10 cellular contexts compared by ENCODE assay signal in the genomic region with DNA sequence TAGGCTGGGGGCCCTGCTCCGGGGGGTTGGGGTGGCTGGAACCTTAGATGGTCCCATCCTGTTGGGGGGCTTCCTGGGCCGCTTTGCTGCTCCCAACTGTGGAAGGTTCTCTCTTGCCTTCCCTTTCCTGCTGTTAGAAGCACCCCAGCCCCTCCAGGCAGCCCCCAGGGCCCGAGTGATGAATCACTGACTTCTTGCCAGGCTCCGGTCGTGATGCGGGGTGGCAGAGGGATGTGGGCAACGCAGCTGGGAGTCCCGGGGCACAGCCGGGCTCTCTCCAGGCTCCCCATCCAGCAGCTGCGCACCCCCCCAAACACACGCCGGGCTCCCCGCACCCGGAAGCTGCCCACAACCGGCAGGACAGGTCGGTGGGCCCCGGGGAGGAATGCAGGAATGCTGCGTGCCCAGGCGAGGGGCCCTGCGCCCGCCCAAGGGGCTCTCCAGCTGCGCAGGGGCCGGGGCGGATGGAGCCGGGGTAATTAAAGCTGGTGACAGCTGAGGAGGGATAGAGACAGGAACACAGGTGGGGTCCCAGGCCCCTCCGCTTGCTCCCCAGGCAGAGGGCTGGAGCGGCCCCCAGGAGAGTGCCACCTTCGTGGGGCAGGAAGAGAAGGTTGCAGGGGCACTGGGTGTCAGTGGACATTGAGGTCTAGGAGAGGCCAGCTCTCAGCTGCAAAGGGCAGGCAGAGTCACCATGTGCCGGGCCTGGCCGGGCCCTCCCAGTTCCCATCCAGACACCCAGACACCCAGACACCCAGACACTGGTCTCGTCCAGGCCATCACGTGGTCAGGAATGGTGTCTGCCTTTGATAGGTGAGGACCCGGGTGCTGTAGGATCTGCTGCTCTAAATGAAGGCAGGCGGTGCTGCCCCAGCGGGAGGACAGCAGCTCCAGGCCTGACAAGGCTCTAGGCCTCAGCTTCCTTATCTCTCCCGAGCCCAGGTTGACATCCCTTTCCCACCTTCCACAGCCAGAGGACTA. TPM values are rescaled to one million over a fixed set of nuclear protein-coding genes. Genes with fewer than 3 reads are reported as not detected.
DNase-seq lines count a peak whose midpoint lies in the region; ATAC-seq and TF ChIP-seq lines count a peak whose summit lies in the region.
"Had no signal": no experiment of that assay in that cellular context is flagged by ENCODE, and none has a peak within 500 bp of the region (broad histone marks: within the 10 kb centered on the region; RNA-seq: fewer than 3 reads in every experiment).

No MANE protein-coding gene starts in this region.

- H3K14ac ChIP-seq in IMR-90 (replicated peaks; ENCODE audit: low read depth, low read length): no peak overlapping the region

- intact Hi-C loops in IMR-90 (cut with micrococcal nuclease) (no loop called here), colonic mucosa (cut with DNase I) (no loop called here), lower lobe of right lung (cut with DNase I) (no loop called here)

- H2BK15ac ChIP-seq in IMR-90 (ENCODE audit: low read depth, low read length): no peak overlapping the region

- no peak overlapping the region for H2BK120ac ChIP-seq in IMR-90 (ENCODE audit: low read depth, low read length)

- H3K4me1 ChIP-seq in IMR-90 (ENCODE audit: control insufficient read depth, insufficient read depth, low read length) (peaks cover 6% of the 10 kb centered on the region; the same call in 1 of the 2 replicates), colonic mucosa (peaks cover 8% of the 10 kb centered on the region), lower lobe of right lung (peaks cover 31% of the 10 kb centered on the region), smooth muscle cell (ENCODE audit: low read depth) (no peaks in the 10 kb centered on the region), Karpas-422 (ENCODE audit: low read length) (no peaks in the 10 kb centered on the region)

- peak overlapping the region; percentile 87 for H2AFZ ChIP-seq in IMR-90 (replicated peaks; ENCODE audit: low read length, poor library complexity)
- peak overlapping the region; percentile 58 for H2AFZ ChIP-seq in smooth muscle cell (ENCODE audit: low read depth)
- H2AFZ ChIP-seq in Karpas-422 (ENCODE audit: low read length): no peak overlapping the region

- H4K8ac ChIP-seq in IMR-90 (ENCODE audit: low read depth in 2 of 2, low read length in 2 of 2): no peak overlapping the region

- H3K27ac ChIP-seq in IMR-90 (ENCODE audit: insufficient read depth, low read length): no peak overlapping the region
- H3K27ac ChIP-seq in colonic mucosa: peak overlapping the region; percentile 62
- H3K27ac ChIP-seq in lower lobe of right lung: peak overlapping the region; percentile 83
- no peak overlapping the region for H3K27ac ChIP-seq in smooth muscle cell (ENCODE audit: low read depth)
- no peak overlapping the region for H3K27ac ChIP-seq in Karpas-422 (ENCODE audit: low read length)

- no peaks in the 10 kb centered on the region for H3F3A ChIP-seq in smooth muscle cell (ENCODE audit: low read depth)

- H2BK20ac ChIP-seq in IMR-90 (ENCODE audit: low read depth, low read length): no peak overlapping the region

- no peak for TF ChIP-seq RAD21 in IMR-90 (IDR thresholded peaks at IDR 0.05; ENCODE audit: low read length)

- H3K4me2 ChIP-seq in IMR-90 (ENCODE audit: low read depth, low read length) (no peak overlapping the region), smooth muscle cell (peak overlapping the region; percentile 69), Karpas-422 (ENCODE audit: low read depth, low read length, poor library complexity, severe bottlenecking) (no peak overlapping the region)

- 67% methylated on average over 19 of the region's 36 CpGs; no CpG with 5 or more reads in 1 of the 2 experiments for WGBS in IMR-90 (ENCODE audit: extremely low coverage in 2 of 2, insufficient read length in 1 of 2), 2 experiments
- WGBS in smooth muscle cell (ENCODE audit: low lambda C conversion rate): 66% methylated on average over 36 of the region's 36 CpGs

- H3K4ac ChIP-seq in IMR-90 (ENCODE audit: low read depth, low read length): no peak overlapping the region

- H3K9me3 ChIP-seq in IMR-90 (ENCODE audit: control insufficient read depth, insufficient read depth, low read length) (no peaks in the 10 kb centered on the region), colonic mucosa (no peaks in the 10 kb centered on the region), lower lobe of right lung (no peaks in the 10 kb centered on the region), smooth muscle cell (replicated peaks; ENCODE audit: low read depth) (no peaks in the 10 kb centered on the region), Karpas-422 (ENCODE audit: low read length) (no peaks in the 10 kb centered on the region)

- in situ Hi-C loops in IMR-90 (cut with MboI; ENCODE audit: low sequenced_read_pairs): no loop called here

- dilution Hi-C loops in IMR-90 (cut with HindIII; ENCODE audit: low sequenced_read_pairs, unreplicated experiment): no loop called here

- H2AK9ac ChIP-seq in IMR-90 (replicated peaks; ENCODE audit: low read depth, low read length, poor library complexity): peak overlapping the region; percentile 78

- POLR2A ChIA-PET in IMR-90 (lab: Charles Lee; ENCODE audit: unreplicated experiment): interaction anchor here (0.6 kb wide), 1 partner anchor 109 kb away, joined by 3 read pairs; no protein-coding TSS in a partner anchor

- H3K79me2 ChIP-seq in smooth muscle cell (ENCODE audit: low read depth): no peaks in the 10 kb centered on the region
- no peaks in the 10 kb centered on the region for H3K79me2 ChIP-seq in Karpas-422 (ENCODE audit: low read length)

- DNase-seq in IMR-90 (no peak), colonic mucosa (no peak), lower lobe of right lung (no peak), smooth muscle cell (lab: John Stamatoyannopoulos, UW; ENCODE audit: unreplicated experiment) (no peak), SIG-M5 treated with dmso at 0.1 percent for 504 hours (lab: John Stamatoyannopoulos, UW; ENCODE audit: unreplicated experiment) (no peak), Karpas-422 (no peak)
- DNase-seq: CD4-positive, alpha-beta memory T cell; NCI-H187 had no signal

- H2BK5ac ChIP-seq in IMR-90 (ENCODE audit: low read depth, low read length, poor library complexity, severe bottlenecking): no peak overlapping the region

- no TSS peak for BruUV-seq in IMR-90 (replicated peaks; lab: Mats Ljungman, UMichigan)

- H3K4me3 ChIP-seq in IMR-90 (ENCODE audit: insufficient read depth, low read depth, low read length) (no peak overlapping the region), colonic mucosa (no peak overlapping the region), lower lobe of right lung (peak overlapping the region; percentile 52), smooth muscle cell (peak overlapping the region; percentile 12), Karpas-422 (ENCODE audit: low read length) (no peak overlapping the region)

- H4K20me1 ChIP-seq in IMR-90 (ENCODE audit: insufficient read depth, low read length) (no peaks in the 10 kb centered on the region), smooth muscle cell (ENCODE audit: low read depth) (no peaks in the 10 kb centered on the region), Karpas-422 (ENCODE audit: insufficient read depth, low read depth, low read length) (no peaks in the 10 kb centered on the region; the same call in 1 of the 2 replicates)

- peaks cover 19% of the 10 kb centered on the region; the same call in 1 of the 2 replicates for H3K27me3 ChIP-seq in IMR-90 (ENCODE audit: control insufficient read depth, insufficient read depth, low read length)
- no peaks in the 10 kb centered on the region for H3K27me3 ChIP-seq in colonic mucosa
- no peaks in the 10 kb centered on the region for H3K27me3 ChIP-seq in lower lobe of right lung (ENCODE audit: low read depth)
- no peaks in the 10 kb centered on the region for H3K27me3 ChIP-seq in smooth muscle cell (ENCODE audit: low read depth)
- H3K27me3 ChIP-seq in Karpas-422 (ENCODE audit: low read length): no peaks in the 10 kb centered on the region

- no peaks in the 10 kb centered on the region for H3K36me3 ChIP-seq in IMR-90 (ENCODE audit: control insufficient read depth, insufficient read depth, low read length)
- no peaks in the 10 kb centered on the region for H3K36me3 ChIP-seq in colonic mucosa
- H3K36me3 ChIP-seq in lower lobe of right lung: no peaks in the 10 kb centered on the region
- H3K36me3 ChIP-seq in smooth muscle cell (ENCODE audit: low read depth): no peaks in the 10 kb centered on the region
- H3K36me3 ChIP-seq in Karpas-422 (ENCODE audit: insufficient read depth, low read length): no peaks in the 10 kb centered on the region

- H3K56ac ChIP-seq in IMR-90 (ENCODE audit: extremely low read depth, insufficient read depth, low read length): no peak overlapping the region

- H3K18ac ChIP-seq in IMR-90 (ENCODE audit: low read depth, low read length): no peak overlapping the region

- ATAC-seq in IMR-90 (ENCODE audit: low read depth): no peak
- peak in 1 of 2 donors; percentile 3 for ATAC-seq in lower lobe of right lung
- no peak for ATAC-seq in GM21576 (IDR thresholded peaks at IDR 0.05; ENCODE audit: unreplicated experiment)
- ATAC-seq in HG03135 (IDR thresholded peaks at IDR 0.05; ENCODE audit: unreplicated experiment): no peak

- H4K91ac ChIP-seq in IMR-90 (ENCODE audit: insufficient read depth, low read depth, low read length): no peak overlapping the region

- no peaks in the 10 kb centered on the region for H3K79me1 ChIP-seq in IMR-90 (ENCODE audit: low read depth in 1 of 2, low read length in 2 of 2)

- peak overlapping the region; percentile 9; the same call in 1 of the 2 replicates for H2AK5ac ChIP-seq in IMR-90 (ENCODE audit: low read depth, low read length)

- no peak overlapping the region for H3K23ac ChIP-seq in IMR-90 (ENCODE audit: low read depth, low read length)

- H4K5ac ChIP-seq in IMR-90 (ENCODE audit: low read depth, low read length): no peak overlapping the region

- CTCF ChIA-PET in IMR-90 (lab: Yijun Ruan, JAX): interaction anchor here (1.0 kb wide), 1 partner anchor 175 kb away, joined by 3 read pairs; no protein-coding TSS in a partner anchor

- H3K9me1 ChIP-seq in IMR-90 (ENCODE audit: insufficient read depth, low read length): no peaks in the 10 kb centered on the region

- TF ChIP-seq POLR2A in IMR-90 (IDR thresholded peaks at IDR 0.05; ENCODE audit: low read depth, low read length): no peak

- TF ChIP-seq CTCF in IMR-90 (conservative IDR thresholded peaks at IDR 0.05; ENCODE audit: low read depth, low read length): no peak
- TF ChIP-seq CTCF in colonic mucosa (IDR thresholded peaks at IDR 0.05): no peak
- no peak for TF ChIP-seq CTCF in lower lobe of right lung (IDR thresholded peaks at IDR 0.05)
- TF ChIP-seq CTCF in smooth muscle cell (IDR thresholded peaks at IDR 0.05; ENCODE audit: borderline replicate concordance, insufficient read depth, poor library complexity, severe bottlenecking): no peak

- no peaks in the 10 kb centered on the region for H3K9me2 ChIP-seq in Karpas-422 (replicated peaks; ENCODE audit: insufficient read depth, low read length)

- H3K9ac ChIP-seq in IMR-90 (ENCODE audit: low read depth, low read length) (no peak overlapping the region), colonic mucosa (ENCODE audit: low read depth in 2 of 2, low read length in 2 of 2) (peak overlapping the region; percentile 76 to 86), smooth muscle cell (ENCODE audit: low read depth) (no peak overlapping the region), Karpas-422 (ENCODE audit: low read length) (no peak overlapping the region)

RNA-seq across cellular contexts. Expression of a gene that starts 15.0 kb away (rescaled TPM):
- total RNA-seq in IMR-90 (2012; rRNA removed) (12.7 and 14.2 TPM in 2 replicates), colonic mucosa (100 to 1,000 TPM in 1 of 2 donors, 10 to 100 TPM in 1; 67.5 to 139 TPM), lower lobe of right lung (98.1 TPM), smooth muscle cell (61.4 and 61.6 TPM in 2 replicates)
- polyA plus RNA-seq in IMR-90 (2012; rRNA removed) (46.7 and 53.2 TPM in 2 replicates), smooth muscle cell (97.1 and 98.4 TPM in 2 replicates)
- 40.4 and 68.1 TPM in 2 replicates for polyA plus RNA-seq in IMR-90 (2012; cell fraction: cytosol; rRNA removed)
- 86.4 and 189 TPM in 2 replicates for polyA plus RNA-seq in IMR-90 (2012; cell fraction: nucleus; rRNA removed; ENCODE audit: low replicate concordance)
- 20.8 and 48.8 TPM in 2 replicates for total RNA-seq in Karpas-422 (2014; rRNA removed; shearing (Covaris generic); ENCODE audit: low replicate concordance)

Comparison
In these comparisons a context has a peak if more than half of its experiments do, and no peak if none do; other contexts are left out.
1. H3K27ac ChIP-seq: peak in colonic mucosa (single experiment) and lower lobe of right lung (single experiment); none in IMR-90 (single experiment), smooth muscle cell (single experiment) and Karpas-422 (single experiment).
2. H3K4me3 ChIP-seq: peak in lower lobe of right lung (single experiment) and smooth muscle cell (single experiment); none in IMR-90 (single experiment), colonic mucosa (single experiment) and Karpas-422 (single experiment).
3. H3K9ac ChIP-seq: peak in colonic mucosa (2 of 2); none in IMR-90 (single experiment), smooth muscle cell (single experiment) and Karpas-422 (single experiment).